Comparison of ENCODE assay signal across 32 cellular contexts in genomic region chr4:136186650-136187049, GRCh38.
"Had no signal": no experiment of that assay in that cellular context is flagged by ENCODE, and none has a peak within 500 bp of the region (broad histone marks: within the 10 kb centered on the region; RNA-seq: fewer than 3 reads in every experiment).

No MANE protein-coding gene starts in this region.

- ATAC-seq: Panc1, Right ventricle myocardium inferior, SK-N-SH treated with all-trans-retinoic acid at 6 μM for 48 hours had no signal

- H3K4me3 ChIP-seq: MG63, PC-9, SJCRH30, SK-N-MC had no signal

- DNase-seq: Kasumi-1, MG63, NCI-H1048, NCI-H1092 treated with DMSO at 0.1 percent for 48 hours, NCI-H1105 treated with DMSO at 0.1 percent for 48 hours, NCI-H1417, NCI-H1436, NCI-H146, NCI-H1694, NCI-H187, NCI-H1930, NCI-H2029 treated with DMSO at 0.1 percent for 48 hours, NCI-H2081 treated with DMSO at 0.1 percent for 48 hours, NCI-H2107, NCI-H2171, NCI-H226, NCI-H446 treated with DMSO at 0.1 percent for 48 hours, NCI-H510A, NCI-H524, NCI-H526, NCI-H69, NCI-H748 treated with DMSO at 0.1 percent for 48 hours, NCI-H82, PC-9, SHP77, SIG-M5, SJCRH30 had no signal

- H3K27ac ChIP-seq: PC-9, RWPE1, SJCRH30, SK-N-MC had no signal

- H3K9me3 ChIP-seq: MG63, SJCRH30 had no signal

- H3K36me3 ChIP-seq: MG63, SJCRH30 had no signal

- H3K4me2 ChIP-seq: PC-9 had no signal

- H3K27me3 ChIP-seq: MG63, SJCRH30 had no signal

- H2AFZ ChIP-seq: PC-9 had no signal

- H3K4me1 ChIP-seq: SJCRH30 had no signal
